ENCODE assay signal across 1 cellular context in the genomic region with DNA sequence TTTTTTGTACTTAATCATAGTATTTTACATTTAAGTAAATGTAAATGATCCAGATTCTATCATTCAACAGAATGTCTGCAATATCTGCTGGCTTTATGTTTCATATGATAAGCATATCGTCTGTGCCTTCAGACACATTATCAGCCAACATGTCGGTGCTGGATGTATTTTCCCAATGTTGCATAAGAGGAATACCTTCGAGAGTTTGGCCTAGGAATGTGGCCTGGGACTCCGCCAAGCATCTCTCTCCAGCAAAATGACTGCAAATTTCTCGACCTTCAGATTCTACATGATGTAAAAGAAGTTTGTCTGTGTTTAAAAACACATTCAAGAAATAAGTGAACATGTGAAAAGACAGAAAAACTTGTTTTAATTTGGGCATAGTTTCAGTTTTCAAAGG.
TF ChIP-seq lines count a peak whose summit lies in the region.

No MANE protein-coding gene starts in this region.

TF ChIP-seq in GM23338, 12 proteins besides CTCF, POLR2A, EP300 and RAD21 (continued from another document):
- TF ChIP-seq, protein P1, sequence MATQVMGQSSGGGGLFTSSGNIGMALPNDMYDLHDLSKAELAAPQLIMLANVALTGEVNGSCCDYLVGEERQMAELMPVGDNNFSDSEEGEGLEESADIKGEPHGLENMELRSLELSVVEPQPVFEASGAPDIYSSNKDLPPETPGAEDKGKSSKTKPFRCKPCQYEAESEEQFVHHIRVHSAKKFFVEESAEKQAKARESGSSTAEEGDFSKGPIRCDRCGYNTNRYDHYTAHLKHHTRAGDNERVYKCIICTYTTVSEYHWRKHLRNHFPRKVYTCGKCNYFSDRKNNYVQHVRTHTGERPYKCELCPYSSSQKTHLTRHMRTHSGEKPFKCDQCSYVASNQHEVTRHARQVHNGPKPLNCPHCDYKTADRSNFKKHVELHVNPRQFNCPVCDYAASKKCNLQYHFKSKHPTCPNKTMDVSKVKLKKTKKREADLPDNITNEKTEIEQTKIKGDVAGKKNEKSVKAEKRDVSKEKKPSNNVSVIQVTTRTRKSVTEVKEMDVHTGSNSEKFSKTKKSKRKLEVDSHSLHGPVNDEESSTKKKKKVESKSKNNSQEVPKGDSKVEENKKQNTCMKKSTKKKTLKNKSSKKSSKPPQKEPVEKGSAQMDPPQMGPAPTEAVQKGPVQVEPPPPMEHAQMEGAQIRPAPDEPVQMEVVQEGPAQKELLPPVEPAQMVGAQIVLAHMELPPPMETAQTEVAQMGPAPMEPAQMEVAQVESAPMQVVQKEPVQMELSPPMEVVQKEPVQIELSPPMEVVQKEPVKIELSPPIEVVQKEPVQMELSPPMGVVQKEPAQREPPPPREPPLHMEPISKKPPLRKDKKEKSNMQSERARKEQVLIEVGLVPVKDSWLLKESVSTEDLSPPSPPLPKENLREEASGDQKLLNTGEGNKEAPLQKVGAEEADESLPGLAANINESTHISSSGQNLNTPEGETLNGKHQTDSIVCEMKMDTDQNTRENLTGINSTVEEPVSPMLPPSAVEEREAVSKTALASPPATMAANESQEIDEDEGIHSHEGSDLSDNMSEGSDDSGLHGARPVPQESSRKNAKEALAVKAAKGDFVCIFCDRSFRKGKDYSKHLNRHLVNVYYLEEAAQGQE (IDR thresholded peaks at IDR 0.05; ENCODE audit: unreplicated experiment), result no peak
- TF ChIP-seq CREB1 (CRISPR knock-in tag; IDR thresholded peaks at IDR 0.05; ENCODE audit: low read depth) (no peak), JUNB (IDR thresholded peaks at IDR 0.05; ENCODE audit: unreplicated experiment) (no peak), EZH2 (IDR thresholded peaks at IDR 0.05; ENCODE audit: low read depth, unreplicated experiment) (no peak), STAT1 (IDR thresholded peaks at IDR 0.05; ENCODE audit: unreplicated experiment) (no peak), ZNF114 (CRISPR knock-in tag; IDR thresholded peaks at IDR 0.05) (no peak), EZH2phosphoT487 (IDR thresholded peaks at IDR 0.05; ENCODE audit: unreplicated experiment) (no peak), ZNF331 (CRISPR knock-in tag; IDR thresholded peaks at IDR 0.05; ENCODE audit: low read depth) (no peak)
- TF ChIP-seq, protein P2, sequence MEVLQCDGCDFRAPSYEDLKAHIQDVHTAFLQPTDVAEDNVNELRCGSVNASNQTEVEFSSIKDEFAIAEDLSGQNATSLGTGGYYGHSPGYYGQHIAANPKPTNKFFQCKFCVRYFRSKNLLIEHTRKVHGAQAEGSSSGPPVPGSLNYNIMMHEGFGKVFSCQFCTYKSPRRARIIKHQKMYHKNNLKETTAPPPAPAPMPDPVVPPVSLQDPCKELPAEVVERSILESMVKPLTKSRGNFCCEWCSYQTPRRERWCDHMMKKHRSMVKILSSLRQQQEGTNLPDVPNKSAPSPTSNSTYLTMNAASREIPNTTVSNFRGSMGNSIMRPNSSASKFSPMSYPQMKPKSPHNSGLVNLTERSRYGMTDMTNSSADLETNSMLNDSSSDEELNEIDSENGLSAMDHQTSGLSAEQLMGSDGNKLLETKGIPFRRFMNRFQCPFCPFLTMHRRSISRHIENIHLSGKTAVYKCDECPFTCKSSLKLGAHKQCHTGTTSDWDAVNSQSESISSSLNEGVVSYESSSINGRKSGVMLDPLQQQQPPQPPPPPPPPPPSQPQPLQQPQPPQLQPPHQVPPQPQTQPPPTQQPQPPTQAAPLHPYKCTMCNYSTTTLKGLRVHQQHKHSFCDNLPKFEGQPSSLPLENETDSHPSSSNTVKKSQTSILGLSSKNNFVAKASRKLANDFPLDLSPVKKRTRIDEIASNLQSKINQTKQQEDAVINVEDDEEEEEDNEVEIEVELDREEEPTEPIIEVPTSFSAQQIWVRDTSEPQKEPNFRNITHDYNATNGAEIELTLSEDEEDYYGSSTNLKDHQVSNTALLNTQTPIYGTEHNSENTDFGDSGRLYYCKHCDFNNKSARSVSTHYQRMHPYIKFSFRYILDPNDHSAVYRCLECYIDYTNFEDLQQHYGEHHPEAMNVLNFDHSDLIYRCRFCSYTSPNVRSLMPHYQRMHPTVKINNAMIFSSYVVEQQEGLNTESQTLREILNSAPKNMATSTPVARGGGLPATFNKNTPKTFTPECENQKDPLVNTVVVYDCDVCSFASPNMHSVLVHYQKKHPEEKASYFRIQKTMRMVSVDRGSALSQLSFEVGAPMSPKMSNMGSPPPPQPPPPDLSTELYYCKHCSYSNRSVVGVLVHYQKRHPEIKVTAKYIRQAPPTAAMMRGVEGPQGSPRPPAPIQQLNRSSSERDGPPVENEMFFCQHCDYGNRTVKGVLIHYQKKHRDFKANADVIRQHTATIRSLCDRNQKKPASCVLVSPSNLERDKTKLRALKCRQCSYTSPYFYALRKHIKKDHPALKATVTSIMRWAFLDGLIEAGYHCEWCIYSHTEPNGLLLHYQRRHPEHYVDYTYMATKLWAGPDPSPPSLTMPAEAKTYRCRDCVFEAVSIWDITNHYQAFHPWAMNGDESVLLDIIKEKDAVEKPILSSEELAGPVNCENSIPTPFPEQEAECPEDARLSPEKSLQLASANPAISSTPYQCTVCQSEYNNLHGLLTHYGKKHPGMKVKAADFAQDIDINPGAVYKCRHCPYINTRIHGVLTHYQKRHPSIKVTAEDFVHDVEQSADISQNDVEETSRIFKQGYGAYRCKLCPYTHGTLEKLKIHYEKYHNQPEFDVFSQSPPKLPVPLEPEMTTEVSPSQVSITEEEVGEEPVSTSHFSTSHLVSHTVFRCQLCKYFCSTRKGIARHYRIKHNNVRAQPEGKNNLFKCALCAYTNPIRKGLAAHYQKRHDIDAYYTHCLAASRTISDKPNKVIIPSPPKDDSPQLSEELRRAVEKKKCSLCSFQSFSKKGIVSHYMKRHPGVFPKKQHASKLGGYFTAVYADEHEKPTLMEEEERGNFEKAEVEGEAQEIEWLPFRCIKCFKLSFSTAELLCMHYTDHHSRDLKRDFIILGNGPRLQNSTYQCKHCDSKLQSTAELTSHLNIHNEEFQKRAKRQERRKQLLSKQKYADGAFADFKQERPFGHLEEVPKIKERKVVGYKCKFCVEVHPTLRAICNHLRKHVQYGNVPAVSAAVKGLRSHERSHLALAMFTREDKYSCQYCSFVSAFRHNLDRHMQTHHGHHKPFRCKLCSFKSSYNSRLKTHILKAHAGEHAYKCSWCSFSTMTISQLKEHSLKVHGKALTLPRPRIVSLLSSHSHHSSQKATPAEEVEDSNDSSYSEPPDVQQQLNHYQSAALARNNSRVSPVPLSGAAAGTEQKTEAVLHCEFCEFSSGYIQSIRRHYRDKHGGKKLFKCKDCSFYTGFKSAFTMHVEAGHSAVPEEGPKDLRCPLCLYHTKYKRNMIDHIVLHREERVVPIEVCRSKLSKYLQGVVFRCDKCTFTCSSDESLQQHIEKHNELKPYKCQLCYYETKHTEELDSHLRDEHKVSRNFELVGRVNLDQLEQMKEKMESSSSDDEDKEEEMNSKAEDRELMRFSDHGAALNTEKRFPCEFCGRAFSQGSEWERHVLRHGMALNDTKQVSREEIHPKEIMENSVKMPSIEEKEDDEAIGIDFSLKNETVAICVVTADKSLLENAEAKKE (CRISPR knock-in tag; IDR thresholded peaks at IDR 0.05), result no peak
- TF ChIP-seq, protein P3, sequence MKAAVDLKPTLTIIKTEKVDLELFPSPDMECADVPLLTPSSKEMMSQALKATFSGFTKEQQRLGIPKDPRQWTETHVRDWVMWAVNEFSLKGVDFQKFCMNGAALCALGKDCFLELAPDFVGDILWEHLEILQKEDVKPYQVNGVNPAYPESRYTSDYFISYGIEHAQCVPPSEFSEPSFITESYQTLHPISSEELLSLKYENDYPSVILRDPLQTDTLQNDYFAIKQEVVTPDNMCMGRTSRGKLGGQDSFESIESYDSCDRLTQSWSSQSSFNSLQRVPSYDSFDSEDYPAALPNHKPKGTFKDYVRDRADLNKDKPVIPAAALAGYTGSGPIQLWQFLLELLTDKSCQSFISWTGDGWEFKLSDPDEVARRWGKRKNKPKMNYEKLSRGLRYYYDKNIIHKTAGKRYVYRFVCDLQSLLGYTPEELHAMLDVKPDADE (IDR thresholded peaks at IDR 0.05), result no peak
